Comparison of ENCODE assay signal across 8 cellular contexts in the genomic region with DNA sequence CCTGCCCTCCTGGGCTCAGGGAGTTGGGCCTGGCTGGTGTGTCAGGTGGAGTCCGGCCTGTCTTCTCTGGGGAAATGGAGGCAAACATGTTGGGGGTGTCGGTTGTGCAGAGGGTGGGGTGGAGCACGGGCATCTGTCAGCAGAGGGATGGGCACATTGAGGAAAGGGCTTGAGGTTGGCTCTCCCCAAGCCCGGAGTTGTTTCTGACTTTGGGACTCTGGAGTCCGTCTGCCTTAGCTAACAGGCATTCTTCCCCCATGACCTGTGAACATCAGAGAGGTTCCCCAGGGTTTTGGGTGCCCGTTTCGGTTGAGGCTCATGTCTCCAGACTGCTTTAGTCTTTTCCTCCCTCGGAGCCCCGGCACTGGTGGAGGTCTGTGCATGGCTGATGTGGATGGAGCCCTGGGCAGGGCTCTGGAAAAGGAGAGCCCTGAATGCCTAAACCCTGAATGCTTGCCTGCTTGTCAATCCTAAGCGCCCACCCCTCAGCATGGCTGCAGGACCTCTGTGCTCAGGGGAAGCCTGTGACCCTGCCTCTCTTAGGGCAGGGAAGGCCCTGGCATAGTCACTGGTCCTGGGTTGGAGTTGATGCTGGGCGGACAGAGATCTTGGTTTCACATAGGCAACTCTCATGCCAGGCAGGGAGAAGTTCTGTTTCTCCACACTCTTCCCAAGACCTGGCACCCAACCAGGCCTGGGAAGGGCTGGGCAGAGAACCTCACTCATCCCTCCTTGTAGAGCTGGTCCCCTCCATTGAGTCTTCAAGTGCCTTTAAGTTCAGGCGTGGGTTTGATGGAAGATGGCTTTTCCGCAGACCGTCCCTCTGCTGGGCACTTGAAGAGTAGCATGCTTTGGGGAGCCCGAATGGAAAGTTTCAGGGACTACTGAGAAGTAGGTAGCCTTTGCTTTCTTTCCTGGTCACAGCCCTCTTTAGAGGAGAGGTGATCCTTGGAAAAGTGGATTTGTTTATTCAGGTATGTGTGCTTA. TPM values are rescaled to one million over a fixed set of nuclear protein-coding genes. Genes with fewer than 3 reads are reported as not detected.
DNase-seq lines count a peak whose midpoint lies in the region; ATAC-seq lines count a peak whose summit lies in the region.

No MANE protein-coding gene starts in this region.

- H3K9ac ChIP-seq in mesendoderm (ENCODE audit: low read length): no peak overlapping the region

- H2BK15ac ChIP-seq in mesendoderm (replicated peaks; ENCODE audit: low read depth): no peak overlapping the region

- no peak overlapping the region for H3K4ac ChIP-seq in mesendoderm (ENCODE audit: low read depth, low read length)

- H3K18ac ChIP-seq in mesendoderm (ENCODE audit: low read length): no peak overlapping the region

- no peak overlapping the region for H2AK5ac ChIP-seq in mesendoderm (ENCODE audit: low read length)

- peak; percentile 66 for ATAC-seq in HG02798 (IDR thresholded peaks at IDR 0.05; ENCODE audit: poor library complexity, unreplicated experiment)
- no peak for ATAC-seq in GM21381 (IDR thresholded peaks at IDR 0.05; ENCODE audit: unreplicated experiment)

- H2BK5ac ChIP-seq in mesendoderm (ENCODE audit: low read length): no peak overlapping the region

- H4K5ac ChIP-seq in mesendoderm (ENCODE audit: low read length): no peak overlapping the region

- DNase-seq in stimulated activated CD4-positive, alpha-beta T cell treated with anti-CD3 and anti-CD28 coated beads, Interleukin-15, amount 100 ng/mL, for 24 hours: peak; percentile 40
- DNase-seq in stimulated activated CD4-positive, alpha-beta T cell treated with anti-CD3 and anti-CD28 coated beads, Interleukin-4, amount 100 ng/mL, for 4 hours: no peak
- peak; percentile 60 for DNase-seq in OCI-M1 (lab: John Stamatoyannopoulos, UW)
- peak; percentile 50 for DNase-seq in cerebellum (ENCODE audit: low spot score)
- peak; percentile 72 for DNase-seq in mesendoderm
- no peak for DNase-seq in T-helper 2 cell treated with Interferon-gamma antibody and Interleukin-4, amounts not matched to agents 5 μg/mL and 100 μg/mL, for 36 hours (ENCODE audit: low spot score)

- no peaks in the 10 kb centered on the region for H3K79me2 ChIP-seq in mesendoderm (ENCODE audit: control insufficient read depth, insufficient read depth, low read length)

- no peak overlapping the region for H3K56ac ChIP-seq in mesendoderm (ENCODE audit: low read length)

- no peak overlapping the region for H4K8ac ChIP-seq in mesendoderm (ENCODE audit: low read depth, low read length)

- no peak overlapping the region for H3K4me2 ChIP-seq in mesendoderm (ENCODE audit: low read length)

- H3K36me3 ChIP-seq in mesendoderm (ENCODE audit: control insufficient read depth, insufficient read depth, low read length): no peaks in the 10 kb centered on the region

- H3K4me1 Mint-ChIP-seq in T-helper 2 cell treated with Interferon-gamma antibody and Interleukin-4, amounts not matched to agents 5 μg/mL and 100 μg/mL, for 36 hours (ENCODE audit: low read depth): no peaks in the 10 kb centered on the region

- no peak overlapping the region for H3K27ac Mint-ChIP-seq in T-helper 2 cell treated with Interferon-gamma antibody and Interleukin-4, amounts not matched to agents 5 μg/mL and 100 μg/mL, for 36 hours

- WGBS in mesendoderm (ENCODE audit: extremely low coverage, insufficient coverage, low lambda C conversion rate): no CpG with 5 or more reads among the region's 15 CpGs

- H3K36me3 Mint-ChIP-seq in T-helper 2 cell treated with Interferon-gamma antibody and Interleukin-4, amounts not matched to agents 5 μg/mL and 100 μg/mL, for 36 hours (ENCODE audit: low read depth): no peaks in the 10 kb centered on the region

- no peak overlapping the region for H3K4me3 Mint-ChIP-seq in T-helper 2 cell treated with Interferon-gamma antibody and Interleukin-4, amounts not matched to agents 5 μg/mL and 100 μg/mL, for 36 hours

- H3K4me3 ChIP-seq in mesendoderm (ENCODE audit: low read length): no peak overlapping the region

- no peaks in the 10 kb centered on the region for H3K27me3 ChIP-seq in mesendoderm (ENCODE audit: insufficient read depth, low read length, poor library complexity)

- H3K27ac ChIP-seq in mesendoderm (ENCODE audit: low read depth, low read length): no peak overlapping the region

- H3K27me3 Mint-ChIP-seq in T-helper 2 cell treated with Interferon-gamma antibody and Interleukin-4, amounts not matched to agents 5 μg/mL and 100 μg/mL, for 36 hours (ENCODE audit: low read depth): peaks cover 3% of the 10 kb centered on the region

- H3K23ac ChIP-seq in mesendoderm (ENCODE audit: low read length): no peak overlapping the region

- no peak overlapping the region for H2BK120ac ChIP-seq in mesendoderm (ENCODE audit: low read depth, low read length)

- no peaks in the 10 kb centered on the region for H3K4me1 ChIP-seq in mesendoderm (ENCODE audit: control insufficient read depth, low read depth, low read length)

- no peaks in the 10 kb centered on the region for H3K79me1 ChIP-seq in mesendoderm (ENCODE audit: low read length)

- no peaks in the 10 kb centered on the region for H3K9me3 Mint-ChIP-seq in T-helper 2 cell treated with Interferon-gamma antibody and Interleukin-4, amounts not matched to agents 5 μg/mL and 100 μg/mL, for 36 hours

RNA-seq across cellular contexts. Expression of gene NYNRIN, which starts 13.0 kb away (rescaled TPM):
- 31.8 TPM for total RNA-seq in cerebellum
- 4.0 TPM for polyA plus RNA-seq in mesendoderm (2013, experiment 1 of 2)
- polyA plus RNA-seq in mesendoderm (2013, experiment 2 of 2): 3.9 TPM

RNA-seq across cellular contexts. Expression of gene CBLN3, which starts 17.7 kb away (rescaled TPM):
- total RNA-seq in cerebellum: 0.91 TPM
- 0.20 TPM for polyA plus RNA-seq in mesendoderm (2013, experiment 1 of 2)
- polyA plus RNA-seq in mesendoderm (2013, experiment 2 of 2): 0.22 TPM

RNA-seq across cellular contexts. Expression of gene KHNYN, which starts 18.0 kb away (rescaled TPM):
- 21.9 TPM for total RNA-seq in cerebellum
- polyA plus RNA-seq in mesendoderm (2013, experiment 1 of 2): 6.0 TPM
- 6.3 TPM for polyA plus RNA-seq in mesendoderm (2013, experiment 2 of 2)

RNA-seq across cellular contexts. Expression of gene SDR39U1, which starts 30.8 kb away (rescaled TPM):
- 17.6 TPM for total RNA-seq in cerebellum
- polyA plus RNA-seq in mesendoderm (2013, experiment 1 of 2): 34.8 TPM
- polyA plus RNA-seq in mesendoderm (2013, experiment 2 of 2): 39.1 TPM

RNA-seq across cellular contexts. Expression of gene NFATC4, which starts 43.8 kb away (rescaled TPM):
- total RNA-seq in cerebellum: 16.8 TPM
- 5.9 TPM for polyA plus RNA-seq in mesendoderm (2013, experiment 1 of 2)
- polyA plus RNA-seq in mesendoderm (2013, experiment 2 of 2): 5.1 TPM

Comparison
In these comparisons a context has a peak if more than half of its experiments do, and no peak if none do; other contexts are left out.
1. DNase-seq: peak in stimulated activated CD4-positive, alpha-beta T cell treated with anti-CD3 and anti-CD28 coated beads, Interleukin-15, amount 100 ng/mL, for 24 hours (single experiment), OCI-M1 (single experiment), cerebellum (single experiment) and mesendoderm (single experiment); none in stimulated activated CD4-positive, alpha-beta T cell treated with anti-CD3 and anti-CD28 coated beads, Interleukin-4, amount 100 ng/mL, for 4 hours (0 of 2) and T-helper 2 cell treated with Interferon-gamma antibody and Interleukin-4, amounts not matched to agents 5 μg/mL and 100 μg/mL, for 36 hours (single experiment).